Comparison of ENCODE assay signal across 8 cellular contexts in genomic region chr9:36470891-36471290, GRCh38.
DNase-seq lines count a peak whose midpoint lies in the region; ATAC-seq and TF ChIP-seq lines count a peak whose summit lies in the region.

No MANE protein-coding gene starts in this region.

- peaks cover 24 to 35% of the 10 kb centered on the region in 2 donors for H3K4me1 Mint-ChIP-seq in effector memory CD8-positive, alpha-beta T cell (ENCODE audit: low read depth in 2 of 2)
- H3K4me1 Mint-ChIP-seq in naive B cell, result peaks cover 27 to 41% (median 28%) of the 10 kb centered on the region in 3 donors

- H3K27me3 ChIP-seq in thyroid gland, result no peaks in the 10 kb centered on the region

- H3K4me3 Mint-ChIP-seq in effector memory CD8-positive, alpha-beta T cell, result peak overlapping the region; percentile 73 to 90
- H3K4me3 Mint-ChIP-seq in naive B cell, result peak overlapping the region; percentile 75 to 95 (median 82)

- peak overlapping the region; percentile 71 to 92 (median 80) for H3K27ac ChIP-seq in thyroid gland

- H3K27ac Mint-ChIP-seq in effector memory CD8-positive, alpha-beta T cell, result peak overlapping the region; percentile 85 to 97
- peak overlapping the region; percentile 73 to 99 (median 88) for H3K27ac Mint-ChIP-seq in naive B cell

- DNase-seq in Ammon's horn (ENCODE audit: low spot score) (peak; percentile 63), HT1080 (ENCODE audit: low read depth) (peak; percentile 82), naive B cell (peak; percentile 68), thyroid gland (peak; percentile 70 to 75), HuH-7 (ENCODE audit: low spot score) (no peak)
- peak; percentile 40 for DNase-seq in activated CD4-positive, alpha-beta T cell treated with anti-CD3 and anti-CD28 coated beads, Interleukin-2, amount 50 U/mL, for 1 hour
- DNase-seq in effector memory CD8-positive, alpha-beta T cell, result peak; percentile 39 to 54 (median 46)

- peaks cover 19 to 22% of the 10 kb centered on the region in 2 donors for H3K4me1 ChIP-seq in thyroid gland

- H3K4me3 ChIP-seq in thyroid gland (replicated peaks in 1 of 3), result peak overlapping the region in 2 of 3 donors; percentile 10 to 19

- intact Hi-C loops in thyroid gland (cut with DNase I), result no loop called here

- no peak for TF ChIP-seq POLR2A in thyroid gland (IDR thresholded peaks at IDR 0.05)

- ATAC-seq in GM19455 (IDR thresholded peaks at IDR 0.05; ENCODE audit: unreplicated experiment) (peak; percentile 82), naive B cell (ENCODE audit: low read depth in 2 of 2) (peak; percentile 100)
- ATAC-seq in effector memory CD8-positive, alpha-beta T cell (replicated peaks), result peak; percentile 97

- peaks cover 6% of the 10 kb centered on the region for H3K36me3 Mint-ChIP-seq in effector memory CD8-positive, alpha-beta T cell (ENCODE audit: insufficient read depth)
- no peaks in the 10 kb centered on the region for H3K36me3 Mint-ChIP-seq in naive B cell

- WGBS in thyroid gland, 2 donors, result 6 to 10% methylated on average over 6 of the region's 6 CpGs

- no peaks in the 10 kb centered on the region for H3K36me3 ChIP-seq in thyroid gland

- no peaks in the 10 kb centered on the region for H3K9me3 ChIP-seq in thyroid gland

- no peaks in the 10 kb centered on the region for H3K9me3 Mint-ChIP-seq in effector memory CD8-positive, alpha-beta T cell
- no peaks in the 10 kb centered on the region for H3K9me3 Mint-ChIP-seq in naive B cell

- no peak for TF ChIP-seq CTCF in thyroid gland (IDR thresholded peaks at IDR 0.05)

- H3K27me3 Mint-ChIP-seq in effector memory CD8-positive, alpha-beta T cell, result no peaks in the 10 kb centered on the region
- no peaks in the 10 kb centered on the region for H3K27me3 Mint-ChIP-seq in naive B cell
